Comparison of ENCODE assay signal across 22 cellular contexts in the genomic region with DNA sequence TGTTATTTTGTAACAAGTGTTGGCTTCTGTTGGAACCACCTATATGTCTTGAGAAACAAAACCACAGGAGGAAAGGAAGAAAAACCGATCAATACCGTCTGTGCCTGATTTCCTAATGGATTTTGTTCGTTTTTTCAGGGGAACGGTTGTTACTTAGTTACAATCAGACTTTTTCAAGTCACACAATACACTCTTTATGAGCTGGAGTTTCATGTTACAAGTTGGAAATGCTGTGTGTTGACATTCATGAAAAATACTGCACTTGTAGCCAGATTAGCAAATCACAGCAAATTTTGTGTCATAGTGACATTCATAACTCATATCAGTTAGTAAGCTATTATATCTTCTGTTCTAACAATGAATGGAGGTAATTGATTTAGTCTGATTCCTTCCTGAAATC.
A peak's percentile ranks its signal among the peaks of the same experiment; 100 is the strongest.
DNase-seq lines count a peak whose midpoint lies in the region; ATAC-seq and FAIRE-seq lines count a peak whose summit lies in the region.
"Had no signal": no experiment of that assay in that cellular context is flagged by ENCODE, and none has a peak within 500 bp of the region (broad histone marks: within the 10 kb centered on the region; RNA-seq: fewer than 3 reads in every experiment).

No MANE protein-coding gene starts in this region.

- H3K4me3 ChIP-seq in mucosa of stomach (ENCODE audit: low read length) = no peak overlapping the region
- H3K4me3 ChIP-seq: BLaER1, GM23248 had no signal

- no peaks in the 10 kb centered on the region for H3K9me3 ChIP-seq in mucosa of stomach (ENCODE audit: control insufficient read depth, low read length)
- H3K9me3 ChIP-seq: BLaER1 had no signal

- FAIRE-seq in endometrium (lab: Jason Lieb, UNC) = peak; percentile 8
- FAIRE-seq: A204.1, GM12891, GM18507, HepG2 had no signal

- DNase-seq in COLO829 (ENCODE audit: low spot score) (peak; percentile 28), NCI-H146 (lab: John Stamatoyannopoulos, UW) (peak; percentile 48), substantia nigra (lab: John Stamatoyannopoulos, UW) (no peak), cortex of kidney (lab: John Stamatoyannopoulos, UW) (no peak)
- DNase-seq: CD8-positive, alpha-beta T cell; GDM1; GM23248; NCI-H1105 treated with DMSO at 0.1 percent for 48 hours; NCI-H187 treated with DMSO at 0.1 percent for 48 hours; NCI-H510A treated with DMSO at 0.1 percent for 48 hours; NCI-H82 had no signal

- H3K4me1 ChIP-seq in mucosa of stomach (ENCODE audit: control insufficient read depth, insufficient read depth, low read length) = peaks cover 14% of the 10 kb centered on the region
- H3K4me1 ChIP-seq: BLaER1 had no signal

- ATAC-seq in HG02642 (IDR thresholded peaks at IDR 0.05; ENCODE audit: poor library complexity, unreplicated experiment) (no peak), GM18909 (IDR thresholded peaks at IDR 0.05; ENCODE audit: poor library complexity, unreplicated experiment) (no peak)
- ATAC-seq: CD8-positive, alpha-beta T cell; HCT116; HepG2 had no signal

- no peaks in the 10 kb centered on the region for H3K27me3 ChIP-seq in mucosa of stomach (ENCODE audit: control insufficient read depth, insufficient read depth, low read length)
- H3K27me3 ChIP-seq: BLaER1 had no signal

- no peaks in the 10 kb centered on the region for H3K36me3 ChIP-seq in mucosa of stomach (ENCODE audit: control insufficient read depth, insufficient read depth, low read length)

- H3K9ac ChIP-seq in mucosa of stomach (ENCODE audit: low read length) = peak overlapping the region; percentile 40
- H3K9ac ChIP-seq: BLaER1, GM23248, KMS-11 had no signal

- H3K27ac ChIP-seq in substantia nigra (ENCODE audit: low read depth, low read length, poor library complexity, severe bottlenecking) = no peak overlapping the region
- H3K27ac ChIP-seq: BLaER1, GM23248, KMS-11 had no signal

Comparison
In these comparisons a context has a peak if more than half of its experiments do, and no peak if none do; other contexts are left out.
1. DNase-seq: peak in COLO829 (single experiment) and NCI-H146 (single experiment); none in substantia nigra (0 of 49) and cortex of kidney (single experiment).